In genomic region chr2:6986251-6986893, GRCh38 we compare ENCODE assay signal across 11 cellular contexts.
DNase-seq lines count a peak whose midpoint lies in the region; ATAC-seq, FAIRE-seq and TF ChIP-seq lines count a peak whose summit lies in the region.
"Had no signal": no experiment of that assay in that cellular context is flagged by ENCODE, and none has a peak within 500 bp of the region (broad histone marks: within the 10 kb centered on the region; RNA-seq: fewer than 3 reads in every experiment).

No MANE protein-coding gene starts in this region.

- no peak for ATAC-seq in GM21423 (IDR thresholded peaks at IDR 0.05; ENCODE audit: unreplicated experiment)
- ATAC-seq in GM18519 (IDR thresholded peaks at IDR 0.05; ENCODE audit: low FRiP score, unreplicated experiment) = no peak
- no peak for ATAC-seq in GM19324 (IDR thresholded peaks at IDR 0.05; ENCODE audit: low FRiP score, unreplicated experiment)

- peaks cover 0 to 2% of the 10 kb centered on the region in 2 donors for H3K4me1 ChIP-seq in small intestine (ENCODE audit: control insufficient read depth in 2 of 2, insufficient read depth in 1 of 2, low read depth in 1 of 2, low read length in 1 of 2)
- H3K4me1 ChIP-seq: breast epithelium had no signal

- no peak for FAIRE-seq in small intestine (lab: Jason Lieb, UNC)

- no peak overlapping the region for H3K4me2 ChIP-seq in neural cell (ENCODE audit: low read length)

- H3K36me3 ChIP-seq in neural cell (ENCODE audit: insufficient read depth, low read length) (no peaks in the 10 kb centered on the region), small intestine (ENCODE audit: control insufficient read depth in 2 of 2, insufficient read depth in 2 of 2, low read length in 2 of 2) (no peaks in the 10 kb centered on the region)
- H3K36me3 ChIP-seq: breast epithelium, thoracic aorta had no signal

- 48 to 64% (median 59%) methylated on average over 5 of the region's 5 CpGs for WGBS in small intestine, 3 donors

- DNase-seq in DMS79 treated with DMSO at 0.1 percent for 48 hours (lab: John Stamatoyannopoulos, UW) = peak; percentile 9
- DNase-seq in NCI-H748 (lab: John Stamatoyannopoulos, UW; ENCODE audit: unreplicated experiment) = peak; percentile 96
- peak; percentile 35 for DNase-seq in dermis blood vessel endothelial cell
- no peak for DNase-seq in small intestine
- DNase-seq: activated CD4-positive, alpha-beta T cell treated with anti-CD3 and anti-CD28 coated beads, Interleukin-2, amount 10 ng/mL, durations not matched to agents 24 days and 14 days had no signal

- no peaks in the 10 kb centered on the region for H3K9me2 ChIP-seq in neural cell (ENCODE audit: insufficient read depth, low read length)

- H4K20me1 ChIP-seq in neural cell (ENCODE audit: insufficient read depth) = no peaks in the 10 kb centered on the region

- H3K4me3 ChIP-seq in neural cell (ENCODE audit: low read length) (peak overlapping the region; percentile 11), small intestine (ENCODE audit: low read depth in 1 of 2, low read length in 2 of 2) (no peak overlapping the region)
- H3K4me3 ChIP-seq: breast epithelium, thoracic aorta had no signal

- H3K27me3 ChIP-seq in neural cell (ENCODE audit: insufficient read depth, low read depth, low read length) (no peaks in the 10 kb centered on the region), small intestine (ENCODE audit: control insufficient read depth in 2 of 2, insufficient read depth in 2 of 2, low read length in 2 of 2) (no peaks in the 10 kb centered on the region)
- H3K27me3 ChIP-seq: breast epithelium had no signal

- H3K9me3 ChIP-seq in neural cell (ENCODE audit: low read length) = no peaks in the 10 kb centered on the region
- no peaks in the 10 kb centered on the region for H3K9me3 ChIP-seq in small intestine (ENCODE audit: control insufficient read depth, low read depth)
- H3K9me3 ChIP-seq: breast epithelium, thoracic aorta had no signal

- TF ChIP-seq CTCF in neural cell (IDR thresholded peaks at IDR 0.05; ENCODE audit: poor library complexity, severe bottlenecking) = no peak

- H3F3A ChIP-seq in neural cell (ENCODE audit: insufficient read depth, low read length, poor library complexity, severe bottlenecking) = no peaks in the 10 kb centered on the region

- no peak overlapping the region for H2AFZ ChIP-seq in neural cell (ENCODE audit: low read depth, low read length)

- H3K9ac ChIP-seq in neural cell (ENCODE audit: low read length) = peak overlapping the region; percentile 7

- H3K79me2 ChIP-seq in neural cell (replicated peaks; ENCODE audit: insufficient read depth, low read length) = peaks cover 9% of the 10 kb centered on the region

- peak; percentile 23 for TF ChIP-seq RAD21 in neural cell (conservative IDR thresholded peaks at IDR 0.05)

- H3K27ac ChIP-seq in neural cell (ENCODE audit: low read length) (peak overlapping the region; percentile 68), small intestine (ENCODE audit: low read depth in 1 of 2, low read length in 1 of 2) (no peak overlapping the region)
- H3K27ac ChIP-seq: thoracic aorta had no signal

- no peak for TF ChIP-seq EP300 in neural cell (conservative IDR thresholded peaks at IDR 0.05; ENCODE audit: poor library complexity, severe bottlenecking)

TF ChIP-seq in neural cell, 6 proteins besides CTCF, POLR2A, EP300 and RAD21:
- no peak for TF ChIP-seq TAF1 (IDR thresholded peaks at IDR 0.05; ENCODE audit: low read depth)
- TF ChIP-seq, protein P1, sequence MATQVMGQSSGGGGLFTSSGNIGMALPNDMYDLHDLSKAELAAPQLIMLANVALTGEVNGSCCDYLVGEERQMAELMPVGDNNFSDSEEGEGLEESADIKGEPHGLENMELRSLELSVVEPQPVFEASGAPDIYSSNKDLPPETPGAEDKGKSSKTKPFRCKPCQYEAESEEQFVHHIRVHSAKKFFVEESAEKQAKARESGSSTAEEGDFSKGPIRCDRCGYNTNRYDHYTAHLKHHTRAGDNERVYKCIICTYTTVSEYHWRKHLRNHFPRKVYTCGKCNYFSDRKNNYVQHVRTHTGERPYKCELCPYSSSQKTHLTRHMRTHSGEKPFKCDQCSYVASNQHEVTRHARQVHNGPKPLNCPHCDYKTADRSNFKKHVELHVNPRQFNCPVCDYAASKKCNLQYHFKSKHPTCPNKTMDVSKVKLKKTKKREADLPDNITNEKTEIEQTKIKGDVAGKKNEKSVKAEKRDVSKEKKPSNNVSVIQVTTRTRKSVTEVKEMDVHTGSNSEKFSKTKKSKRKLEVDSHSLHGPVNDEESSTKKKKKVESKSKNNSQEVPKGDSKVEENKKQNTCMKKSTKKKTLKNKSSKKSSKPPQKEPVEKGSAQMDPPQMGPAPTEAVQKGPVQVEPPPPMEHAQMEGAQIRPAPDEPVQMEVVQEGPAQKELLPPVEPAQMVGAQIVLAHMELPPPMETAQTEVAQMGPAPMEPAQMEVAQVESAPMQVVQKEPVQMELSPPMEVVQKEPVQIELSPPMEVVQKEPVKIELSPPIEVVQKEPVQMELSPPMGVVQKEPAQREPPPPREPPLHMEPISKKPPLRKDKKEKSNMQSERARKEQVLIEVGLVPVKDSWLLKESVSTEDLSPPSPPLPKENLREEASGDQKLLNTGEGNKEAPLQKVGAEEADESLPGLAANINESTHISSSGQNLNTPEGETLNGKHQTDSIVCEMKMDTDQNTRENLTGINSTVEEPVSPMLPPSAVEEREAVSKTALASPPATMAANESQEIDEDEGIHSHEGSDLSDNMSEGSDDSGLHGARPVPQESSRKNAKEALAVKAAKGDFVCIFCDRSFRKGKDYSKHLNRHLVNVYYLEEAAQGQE (IDR thresholded peaks at IDR 0.05; ENCODE audit: borderline replicate concordance) = peak; percentile 46
